ENCODE assay signal across 12 cellular contexts in the genomic region with DNA sequence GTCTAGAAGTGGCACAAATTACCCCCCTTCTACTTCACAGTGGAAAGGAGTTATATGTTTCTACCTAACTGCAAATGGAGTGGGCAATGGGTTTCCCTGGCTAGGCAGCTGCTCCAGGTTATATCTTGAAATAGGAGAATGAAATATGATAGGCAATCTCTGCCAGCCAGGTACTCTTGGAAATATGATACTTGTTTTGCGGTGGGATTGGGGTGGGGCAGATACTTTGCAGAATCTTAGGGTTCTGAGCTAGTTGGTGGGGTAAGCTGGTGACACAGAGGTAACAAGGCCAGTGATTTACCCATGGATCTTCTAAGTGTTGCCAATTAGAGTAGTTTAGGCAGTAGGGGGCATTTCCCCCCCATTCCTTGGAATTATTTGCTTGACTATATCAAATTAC.
"Had no signal": no experiment of that assay in that cellular context is flagged by ENCODE, and none has a peak within 500 bp of the region (broad histone marks: within the 10 kb centered on the region; RNA-seq: fewer than 3 reads in every experiment).

No MANE protein-coding gene starts in this region.

- H3K4me3 ChIP-seq: neural progenitor cell, pancreas had no signal

- H3K4me1 ChIP-seq: pancreas had no signal

- H3K27ac ChIP-seq: neural progenitor cell, pancreas had no signal

- DNase-seq: activated CD4-positive, alpha-beta T cell treated with anti-CD3 and anti-CD28 coated beads, Interleukin-2, amount 50 U/mL, for 1 hour; activated naive CD4-positive, alpha-beta T cell treated with anti-CD3 and anti-CD28 coated beads, Interleukin-2, amount 50 U/mL, for 16 hours; activated T-cell treated with anti-CD3 and anti-CD28 coated beads, Interleukin-2, amount 50 U/mL, for 1 hour; effector memory CD8-positive, alpha-beta T cell; erythroblast; hypothalamus; kidney glomerular epithelial cell; pancreas; stimulated activated CD4-positive, alpha-beta T cell treated with anti-CD3 and anti-CD28 coated beads, Interleukin-12 subunit alpha, Interleukin-12 subunit beta, amount 100 ng/mL, for 4 hours; stimulated activated CD4-positive, alpha-beta T cell treated with anti-CD3 and anti-CD28 coated beads, Interleukin-2, amount 100 ng/mL, for 48 hours; stimulated activated naive CD4-positive, alpha-beta T cell treated with Interleukin-2 at 50 U/mL for 16 hours had no signal

- ATAC-seq: effector memory CD8-positive, alpha-beta T cell; pancreas had no signal

- H3K27me3 ChIP-seq: neural progenitor cell, pancreas had no signal

- H3K9me3 ChIP-seq: pancreas had no signal

- H3K36me3 ChIP-seq: neural progenitor cell, pancreas had no signal
